In genomic region chr4:1232661-1233621, GRCh38 we compare ENCODE assay signal across 12 cellular contexts. TPM values are rescaled to one million over a fixed set of nuclear protein-coding genes. Genes with fewer than 3 reads are reported as not detected.
DNase-seq lines count a peak whose midpoint lies in the region; ATAC-seq and TF ChIP-seq lines count a peak whose summit lies in the region.
"Had no signal": no experiment of that assay in that cellular context is flagged by ENCODE, and none has a peak within 500 bp of the region (broad histone marks: within the 10 kb centered on the region; RNA-seq: fewer than 3 reads in every experiment).

No MANE protein-coding gene starts in this region.

- H3K27me3 ChIP-seq in endocrine pancreas (ENCODE audit: control insufficient read depth, insufficient read depth, low read length) (no peaks in the 10 kb centered on the region), mesenchymal stem cell (ENCODE audit: control insufficient read depth in 1 of 2, insufficient read depth in 1 of 2, low read length in 2 of 2) (no peaks in the 10 kb centered on the region)

- peaks cover 33% of the 10 kb centered on the region for H3K79me1 ChIP-seq in mesenchymal stem cell (replicated peaks; ENCODE audit: low read length, poor library complexity, severe bottlenecking)

- no peak overlapping the region for H3K4me3 Mint-ChIP-seq in activated T-cell treated with anti-CD3 and anti-CD28 coated beads, Interleukin-2, amount 50 U/mL, for 24 hours
- H3K4me3 Mint-ChIP-seq in type B pancreatic cell = no peak overlapping the region

- no peaks in the 10 kb centered on the region for H3K36me3 ChIP-seq in endocrine pancreas (ENCODE audit: control insufficient read depth, insufficient read depth, low read length)
- H3K36me3 ChIP-seq in mesenchymal stem cell (ENCODE audit: control insufficient read depth in 1 of 2, insufficient read depth in 2 of 2, low read depth in 1 of 2, low read length in 2 of 2) = peaks cover 84 to 95% of the 10 kb centered on the region in 2 experiments

- H4K8ac ChIP-seq in mesenchymal stem cell (ENCODE audit: low read length) = no peak overlapping the region

- no peak for ATAC-seq in HG02884 (IDR thresholded peaks at IDR 0.05; ENCODE audit: unreplicated experiment)

- no peaks in the 10 kb centered on the region for H3K4me1 Mint-ChIP-seq in activated T-cell treated with anti-CD3 and anti-CD28 coated beads, Interleukin-2, amount 50 U/mL, for 24 hours (ENCODE audit: low read depth)
- H3K4me1 Mint-ChIP-seq in type B pancreatic cell (ENCODE audit: unreplicated experiment) = peaks cover 15% of the 10 kb centered on the region

- H4K91ac ChIP-seq in mesenchymal stem cell (ENCODE audit: low read length) = peak overlapping the region; percentile 41

- H3K4me3 ChIP-seq in endocrine pancreas (ENCODE audit: control insufficient read depth, insufficient read depth, low read length) = no peak overlapping the region
- no peak overlapping the region for H3K4me3 ChIP-seq in mesenchymal stem cell (ENCODE audit: insufficient read depth in 1 of 2, low read depth in 1 of 2, low read length in 2 of 2)
- H3K4me3 ChIP-seq: A549 had no signal

- H2BK12ac ChIP-seq in mesenchymal stem cell (ENCODE audit: low read length in 2 of 2) = peak overlapping the region in 1 of 2 experiments; percentile 15

- H3K14ac ChIP-seq in mesenchymal stem cell (ENCODE audit: low read length in 2 of 2) = no peak overlapping the region

- no peak overlapping the region for H3K23ac ChIP-seq in mesenchymal stem cell (ENCODE audit: low read length in 2 of 2)

- H3K4me2 ChIP-seq in mesenchymal stem cell (ENCODE audit: low read length, poor library complexity, severe bottlenecking) = no peak overlapping the region
- H3K4me2 ChIP-seq: A549 had no signal

- H3K27ac ChIP-seq in mesenchymal stem cell (ENCODE audit: low read length, poor library complexity, severe bottlenecking) = peak overlapping the region; percentile 32
- H3K27ac ChIP-seq: A549 had no signal

- no peak overlapping the region for H2BK15ac ChIP-seq in mesenchymal stem cell (ENCODE audit: low read depth, poor library complexity, severe bottlenecking)

- no peaks in the 10 kb centered on the region for H3K9me3 Mint-ChIP-seq in activated T-cell treated with anti-CD3 and anti-CD28 coated beads, Interleukin-2, amount 50 U/mL, for 24 hours
- H3K9me3 Mint-ChIP-seq in type B pancreatic cell = no peaks in the 10 kb centered on the region

- H3K27ac Mint-ChIP-seq in activated T-cell treated with anti-CD3 and anti-CD28 coated beads, Interleukin-2, amount 50 U/mL, for 24 hours = peak overlapping the region; percentile 68
- H3K27ac Mint-ChIP-seq in type B pancreatic cell = peak overlapping the region; percentile 81

- 75% methylated on average over 32 of the region's 32 CpGs for WGBS in mesenchymal stem cell

- H3K9me3 ChIP-seq in endocrine pancreas (ENCODE audit: control insufficient read depth, low read length) (no peaks in the 10 kb centered on the region), mesenchymal stem cell (ENCODE audit: control insufficient read depth, low read length) (no peaks in the 10 kb centered on the region)
- H3K9me3 ChIP-seq: A549 had no signal

- no peak overlapping the region for H2BK120ac ChIP-seq in mesenchymal stem cell (ENCODE audit: low read depth, low read length)

- H2AFZ ChIP-seq in mesenchymal stem cell (ENCODE audit: low read depth, low read length) = no peak overlapping the region

- TF ChIP-seq CTCF in type B pancreatic cell (conservative IDR thresholded peaks at IDR 0.05) = no peak

- H3K27me3 Mint-ChIP-seq in activated T-cell treated with anti-CD3 and anti-CD28 coated beads, Interleukin-2, amount 50 U/mL, for 24 hours = no peaks in the 10 kb centered on the region
- no peaks in the 10 kb centered on the region for H3K27me3 Mint-ChIP-seq in type B pancreatic cell

- DNase-seq in activated T-cell treated with anti-CD3 and anti-CD28 coated beads, Interleukin-2, amount 50 U/mL, for 24 hours = no peak
- no peak for DNase-seq in activated T-cell treated with anti-CD3 and anti-CD28 coated beads, Interleukin-2, amount 50 U/mL, for 1 hour
- peak; percentile 96 for DNase-seq in mesenchymal stem cell
- no peak for DNase-seq in type B pancreatic cell (ENCODE audit: extremely low spot score, unreplicated experiment)
- no peak for DNase-seq in stimulated activated naive CD4-positive, alpha-beta T cell (lab: John Stamatoyannopoulos, UW)
- DNase-seq in NCI-H82 (lab: John Stamatoyannopoulos, UW) = no peak
- DNase-seq: central memory CD4-positive, alpha-beta T cell; NCI-H2107; SHP77 treated with DMSO at 0.1 percent for 48 hours had no signal

- no peak overlapping the region for H2AK5ac ChIP-seq in mesenchymal stem cell (ENCODE audit: low read length, severe bottlenecking)

- H3K9ac ChIP-seq in endocrine pancreas (ENCODE audit: control insufficient read depth, insufficient read depth, low read length) (peak overlapping the region; percentile 20), mesenchymal stem cell (ENCODE audit: low read length) (peak overlapping the region; percentile 24)

- no peaks in the 10 kb centered on the region for H3K4me1 ChIP-seq in endocrine pancreas (ENCODE audit: control insufficient read depth, insufficient read depth, low read length)
- peaks cover 20% of the 10 kb centered on the region for H3K4me1 ChIP-seq in mesenchymal stem cell (ENCODE audit: control insufficient read depth, insufficient read depth, low read depth, low read length)
- H3K4me1 ChIP-seq: A549 had no signal

- peaks cover 75% of the 10 kb centered on the region for H3K36me3 Mint-ChIP-seq in activated T-cell treated with anti-CD3 and anti-CD28 coated beads, Interleukin-2, amount 50 U/mL, for 24 hours (ENCODE audit: low read depth)
- H3K36me3 Mint-ChIP-seq in type B pancreatic cell = no peaks in the 10 kb centered on the region

- H3K18ac ChIP-seq in mesenchymal stem cell (ENCODE audit: low read depth in 1 of 2, low read length in 2 of 2) = peak overlapping the region in 1 of 2 experiments; percentile 6

- H2BK5ac ChIP-seq in mesenchymal stem cell (ENCODE audit: low read depth, low read length, poor library complexity, severe bottlenecking) = no peak overlapping the region

- H3K4ac ChIP-seq in mesenchymal stem cell (ENCODE audit: low read depth in 1 of 2, low read length in 2 of 2) = no peak overlapping the region

RNA-seq across cellular contexts. Expression of gene CTBP1, which starts 16.0 kb away (rescaled TPM):
- 96.7 TPM for polyA plus RNA-seq in mesenchymal stem cell (2013, experiment 1 of 2)
- polyA plus RNA-seq in mesenchymal stem cell (2013, experiment 2 of 2) = 92.8 TPM
- total RNA-seq in type B pancreatic cell (ENCODE audit: low replicate concordance) = 147 and 165 TPM in 2 replicates

RNA-seq across cellular contexts. Expression of gene MAEA, which starts 56.8 kb away (rescaled TPM):
- 37.6 TPM for polyA plus RNA-seq in mesenchymal stem cell (2013, experiment 1 of 2)
- 37.1 TPM for polyA plus RNA-seq in mesenchymal stem cell (2013, experiment 2 of 2)
- 81.5 and 98.7 TPM in 2 replicates for total RNA-seq in type B pancreatic cell (ENCODE audit: low replicate concordance)
